In the genomic region with DNA sequence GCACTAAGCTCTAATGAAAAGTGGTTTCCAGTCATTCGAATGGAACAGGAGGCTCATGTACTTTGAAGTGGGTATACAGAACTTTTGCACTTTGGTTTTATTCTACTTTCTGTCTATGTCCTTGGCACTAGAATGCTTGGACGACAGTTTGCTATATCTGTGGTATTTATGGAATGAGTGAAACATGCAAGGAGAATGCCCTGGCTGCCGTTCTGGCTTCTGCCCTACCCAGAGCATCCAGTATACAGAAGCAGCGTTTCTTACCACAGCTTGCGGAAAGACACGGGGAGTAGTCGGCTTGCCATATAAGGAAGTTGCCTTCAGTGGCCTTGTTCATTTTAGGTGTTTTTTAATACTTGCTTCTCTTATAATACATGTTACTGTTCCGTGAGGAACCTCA, we compare ENCODE assay signal across 12 cellular contexts.
A peak's percentile ranks its signal among the peaks of the same experiment; 100 is the strongest.
DNase-seq lines count a peak whose midpoint lies in the region; ATAC-seq and TF ChIP-seq lines count a peak whose summit lies in the region.
"Had no signal": no experiment of that assay in that cellular context is flagged by ENCODE, and none has a peak within 500 bp of the region (broad histone marks: within the 10 kb centered on the region; RNA-seq: fewer than 3 reads in every experiment).

No MANE protein-coding gene starts in this region.

- no peak overlapping the region for H3K4ac ChIP-seq in neuronal stem cell (ENCODE audit: low read length)

- H3K27ac ChIP-seq in HCT116 (ENCODE audit: low read depth, low read length), result no peak overlapping the region
- peak overlapping the region in 7 of 12 donors; percentile 14 to 68 (median 46) for H3K27ac ChIP-seq in heart left ventricle
- no peak overlapping the region for H3K27ac ChIP-seq in neuronal stem cell (replicated peaks; ENCODE audit: low read length)
- H3K27ac ChIP-seq: KMS-11, ovary had no signal

- intact Hi-C loops in HCT116 (cut with micrococcal nuclease), result no loop called here
- intact Hi-C loops in heart left ventricle (cut with DNase I), result no loop called here

- H2BK12ac ChIP-seq in neuronal stem cell (ENCODE audit: low read length), result no peak overlapping the region

- RAD21 ChIA-PET in HCT116 (lab: Charles Lee; ENCODE audit: low non-redundant PET in 1 of 2, low total read pairs in 2 of 2, uncharacterized antibody in 2 of 2, unreplicated experiment in 2 of 2), result no interaction called here

- H2BK15ac ChIP-seq in neuronal stem cell (ENCODE audit: low read length), result no peak overlapping the region

- DNase-seq in HCT116 (ENCODE audit: low read depth, low spot score) (no peak), amniotic epithelial cell (ENCODE audit: low read depth) (peak; percentile 90), heart left ventricle (peak in 3 of 5 donors; percentile 18 to 38 (median 36)), smooth muscle cell of the brain vasculature (ENCODE audit: low read depth, low spot score) (peak; percentile 20), neuronal stem cell (ENCODE audit: low spot score) (no peak), NCI-H146 (lab: John Stamatoyannopoulos, UW) (no peak)
- DNase-seq in stimulated activated CD4-positive, alpha-beta T cell treated with anti-CD3 and anti-CD28 coated beads, Interleukin-4, amount 100 ng/mL, for 24 hours, result no peak
- DNase-seq: activated CD8-positive, alpha-beta memory T cell treated with anti-CD3 and anti-CD28 coated beads, Interleukin-2, amount 50 U/mL, for 48 hours; NCI-H510A treated with DMSO at 0.1 percent for 48 hours; T-helper 1 cell had no signal

- H3K9me3 ChIP-seq in HCT116 (ENCODE audit: control insufficient read depth in 1 of 2, insufficient read depth in 1 of 2, low read depth in 1 of 2, low read length in 2 of 2), result no peaks in the 10 kb centered on the region
- no peaks in the 10 kb centered on the region for H3K9me3 ChIP-seq in heart left ventricle
- no peaks in the 10 kb centered on the region for H3K9me3 ChIP-seq in neuronal stem cell (replicated peaks in 1 of 2; ENCODE audit: control insufficient read depth in 2 of 2, insufficient read depth in 1 of 2, low read depth in 1 of 2, low read length in 2 of 2)
- H3K9me3 ChIP-seq: ovary had no signal

- no peak overlapping the region for H4K8ac ChIP-seq in neuronal stem cell (ENCODE audit: low read depth, low read length)

- TF ChIP-seq CTCF in HCT116 (IDR thresholded peaks at IDR 0.05 in 2 of 3, conservative IDR thresholded peaks at IDR 0.05 in 1 of 3; ENCODE audit: borderline replicate concordance in 1 of 3, insufficient read depth in 1 of 3, low read depth in 2 of 3, low read length in 2 of 3) (no peak), heart left ventricle (IDR thresholded peaks at IDR 0.05) (no peak)

- no peaks in the 10 kb centered on the region for H3K79me2 ChIP-seq in HCT116 (ENCODE audit: insufficient read depth, low read length)

- H4K91ac ChIP-seq in neuronal stem cell (ENCODE audit: low read depth, low read length, poor library complexity), result no peak overlapping the region

- H3K36me3 ChIP-seq in HCT116 (ENCODE audit: control insufficient read depth in 1 of 2, insufficient read depth in 2 of 2, low read length in 2 of 2) (no peaks in the 10 kb centered on the region), heart left ventricle (no peaks in the 10 kb centered on the region), neuronal stem cell (replicated peaks in 1 of 2; ENCODE audit: control insufficient read depth in 2 of 2, insufficient read depth in 2 of 2, low read length in 2 of 2) (no peaks in the 10 kb centered on the region)
- H3K36me3 ChIP-seq: ovary had no signal

- H3K18ac ChIP-seq in neuronal stem cell (ENCODE audit: low read length), result no peak overlapping the region

- no peak for TF ChIP-seq RAD21 in HCT116 (IDR thresholded peaks at IDR 0.05; ENCODE audit: low read depth)

- H3K9me2 ChIP-seq in HCT116 (ENCODE audit: insufficient read depth), result no peaks in the 10 kb centered on the region

- H3K4me2 ChIP-seq in HCT116 (ENCODE audit: low read length) (peak overlapping the region; percentile 19), neuronal stem cell (ENCODE audit: insufficient read depth, low read length, poor library complexity, severe bottlenecking) (no peak overlapping the region)
- H3K4me2 ChIP-seq: KMS-11 had no signal

- TF ChIP-seq POLR2A in HCT116 (IDR thresholded peaks at IDR 0.05; ENCODE audit: borderline replicate concordance, extremely low read depth, insufficient read depth, insufficient read length), result no peak
- no peak for TF ChIP-seq POLR2A in heart left ventricle (IDR thresholded peaks at IDR 0.05)

- peak; percentile 54 for ATAC-seq in HCT116
- peak in 3 of 4 donors; percentile 47 to 81 (median 63) for ATAC-seq in heart left ventricle

- no peak overlapping the region for H2AFZ ChIP-seq in HCT116 (ENCODE audit: low read depth, low read length, poor library complexity, severe bottlenecking)
- no peak overlapping the region for H2AFZ ChIP-seq in neuronal stem cell (ENCODE audit: low read length)

- 49 to 63% (median 58%) methylated on average over 8 of the region's 8 CpGs for WGBS in heart left ventricle, 4 donors
- WGBS in neuronal stem cell (ENCODE audit: extremely low coverage in 2 of 2, insufficient read length in 2 of 2, insufficient replicate concordance in 1 of 2), 2 donors, result no CpG with 5 or more reads among the region's 8 CpGs

- H3K9ac ChIP-seq in HCT116 (ENCODE audit: low read length) (no peak overlapping the region), neuronal stem cell (ENCODE audit: low read depth, low read length, poor library complexity) (no peak overlapping the region)
- H3K9ac ChIP-seq: KMS-11 had no signal

- H3K4me1 ChIP-seq in HCT116 (ENCODE audit: control insufficient read depth in 1 of 2, insufficient read depth in 2 of 2, low read length in 2 of 2), result peaks cover 11 to 25% of the 10 kb centered on the region in 2 experiments; a peak in 3 of 4 replicates
- peaks cover 0 to 20% (median 10%) of the 10 kb centered on the region in 12 donors for H3K4me1 ChIP-seq in heart left ventricle
- H3K4me1 ChIP-seq in neuronal stem cell (ENCODE audit: control insufficient read depth in 2 of 2, insufficient read depth in 1 of 2, low read depth in 1 of 2, low read length in 2 of 2), result no peaks in the 10 kb centered on the region

- H3K14ac ChIP-seq in neuronal stem cell (ENCODE audit: low read length), result no peak overlapping the region

- no TSS peak for BruUV-seq in HCT116 (replicated peaks; lab: Mats Ljungman, UMichigan)

- H3K27me3 ChIP-seq in HCT116 (ENCODE audit: insufficient read depth, low read length) (no peaks in the 10 kb centered on the region), heart left ventricle (no peaks in the 10 kb centered on the region), neuronal stem cell (ENCODE audit: control insufficient read depth in 3 of 3, insufficient read depth in 3 of 3, low read depth in 1 of 3, low read length in 3 of 3) (no peaks in the 10 kb centered on the region)
- H3K27me3 ChIP-seq: ovary had no signal

- H3K4me3 ChIP-seq in HCT116 (replicated peaks in 1 of 2; ENCODE audit: low read depth in 1 of 2, low read length in 2 of 2), result no peak overlapping the region
- H3K4me3 ChIP-seq in heart left ventricle, result no peak overlapping the region
- H3K4me3 ChIP-seq in neuronal stem cell (ENCODE audit: low read length in 2 of 2), result no peak overlapping the region
- H3K4me3 ChIP-seq: ovary had no signal

- no peak overlapping the region for H2BK120ac ChIP-seq in neuronal stem cell (ENCODE audit: low read depth, low read length)

- CTCF ChIA-PET in HCT116 (lab: Charles Lee), result no interaction called here

- H2BK5ac ChIP-seq in neuronal stem cell (ENCODE audit: low read length), result no peak overlapping the region

- H3K79me1 ChIP-seq in neuronal stem cell (ENCODE audit: low read depth, low read length), result peaks cover 12% of the 10 kb centered on the region

- POLR2A ChIA-PET in HCT116 (lab: Charles Lee), result no interaction called here

- H2AK5ac ChIP-seq in neuronal stem cell (ENCODE audit: low read depth, low read length), result no peak overlapping the region

- no peaks in the 10 kb centered on the region for H4K20me1 ChIP-seq in HCT116 (ENCODE audit: insufficient read depth)

- H3K23ac ChIP-seq in neuronal stem cell (ENCODE audit: low read depth, low read length, poor library complexity), result no peak overlapping the region

TF ChIP-seq in HCT116, 20 proteins besides CTCF, POLR2A, EP300 and RAD21:
- TF ChIP-seq ATF3 (IDR thresholded peaks at IDR 0.05) (no peak), SRF (IDR thresholded peaks at IDR 0.05; ENCODE audit: low read depth) (peak; percentile 40; the same call in 1 of the 2 replicates), ZFX (IDR thresholded peaks at IDR 0.05) (no peak)

Comparison
In these comparisons a context has a peak if more than half of its experiments do, and no peak if none do; other contexts are left out.
1. DNase-seq: peak in amniotic epithelial cell (single experiment), heart left ventricle (3 of 5) and smooth muscle cell of the brain vasculature (single experiment); none in HCT116 (single experiment), neuronal stem cell (single experiment), stimulated activated CD4-positive, alpha-beta T cell treated with anti-CD3 and anti-CD28 coated beads, Interleukin-4, amount 100 ng/mL, for 24 hours (single experiment) and NCI-H146 (single experiment).
2. H3K27ac ChIP-seq: peak in heart left ventricle (7 of 12); none in HCT116 (single experiment) and neuronal stem cell (single experiment).